ENCODE assay signal across 18 cellular contexts in genomic region chr11:65401803-65402248, GRCh38. TPM values are rescaled to one million over a fixed set of nuclear protein-coding genes. Genes with fewer than 3 reads are reported as not detected.
"Had no signal": no experiment of that assay in that cellular context is flagged by ENCODE, and none has a peak within 500 bp of the region (broad histone marks: within the 10 kb centered on the region; RNA-seq: fewer than 3 reads in every experiment).

No MANE protein-coding gene starts in this region.

- H3K4me3 ChIP-seq: adrenal gland, esophagus muscularis mucosa, lung, ovary, thoracic aorta, vagina had no signal

- H3K27ac ChIP-seq: adrenal gland, esophagus muscularis mucosa, ovary, thoracic aorta, vagina had no signal

- ATAC-seq: left cardiac atrium; stimulated activated naive CD8-positive, alpha-beta T cell treated with anti-CD3 and anti-CD28 coated beads, Interleukin-15, amount 100 ng/mL, for 72 hours; T-cell had no signal

- H3K27ac Mint-ChIP-seq: activated CD4-positive, alpha-beta memory T cell treated with anti-CD3 and anti-CD28 coated beads for 36 hours; activated naive CD4-positive, alpha-beta T cell treated with anti-CD3 and anti-CD28 coated beads for 36 hours; activated T-helper 1 cell treated with anti-CD3 and anti-CD28 coated beads, Interleukin-12 subunit alpha, Interleukin-12 subunit beta, Interleukin-2, Interleukin-4 antibody, amounts not matched to agents 30 ng/mL and 10 ng/mL and 1 ng/mL, durations not matched to agents 14 hours and 24 hours and 36 hours; stimulated activated naive CD8-positive, alpha-beta T cell treated with anti-CD3 and anti-CD28 coated beads, Interleukin-15, amount 100 ng/mL, for 72 hours had no signal

- H3K9me3 Mint-ChIP-seq: activated CD4-positive, alpha-beta memory T cell treated with anti-CD3 and anti-CD28 coated beads for 36 hours; activated naive CD4-positive, alpha-beta T cell treated with anti-CD3 and anti-CD28 coated beads for 36 hours; activated T-helper 1 cell treated with anti-CD3 and anti-CD28 coated beads, Interleukin-12 subunit alpha, Interleukin-12 subunit beta, Interleukin-2, Interleukin-4 antibody, amounts not matched to agents 30 ng/mL and 10 ng/mL and 1 ng/mL, durations not matched to agents 14 hours and 24 hours and 36 hours; nephron; stimulated activated naive CD8-positive, alpha-beta T cell treated with anti-CD3 and anti-CD28 coated beads, Interleukin-15, amount 100 ng/mL, for 72 hours; T-cell had no signal

- H3K4me3 Mint-ChIP-seq: activated CD4-positive, alpha-beta memory T cell treated with anti-CD3 and anti-CD28 coated beads for 36 hours; activated naive CD4-positive, alpha-beta T cell treated with anti-CD3 and anti-CD28 coated beads for 36 hours; activated T-helper 1 cell treated with anti-CD3 and anti-CD28 coated beads, Interleukin-12 subunit alpha, Interleukin-12 subunit beta, Interleukin-2, Interleukin-4 antibody, amounts not matched to agents 30 ng/mL and 10 ng/mL and 1 ng/mL, durations not matched to agents 14 hours and 24 hours and 36 hours; nephron; stimulated activated naive CD8-positive, alpha-beta T cell treated with anti-CD3 and anti-CD28 coated beads, Interleukin-15, amount 100 ng/mL, for 72 hours; T-cell had no signal

- H3K27me3 Mint-ChIP-seq: activated CD4-positive, alpha-beta memory T cell treated with anti-CD3 and anti-CD28 coated beads for 36 hours; stimulated activated naive CD8-positive, alpha-beta T cell treated with anti-CD3 and anti-CD28 coated beads, Interleukin-15, amount 100 ng/mL, for 72 hours; T-cell had no signal

- H3K36me3 ChIP-seq: ovary had no signal

- H3K27me3 ChIP-seq: adrenal gland, esophagus muscularis mucosa, ovary, vagina had no signal

- DNase-seq: activated CD4-positive, alpha-beta memory T cell treated with anti-CD3 and anti-CD28 coated beads for 36 hours; activated CD8-positive, alpha-beta memory T cell treated with anti-CD3 and anti-CD28 coated beads, Interleukin-2, amount 50 U/mL, for 4 hours; activated naive CD4-positive, alpha-beta T cell treated with anti-CD3 and anti-CD28 coated beads for 36 hours; adrenal gland; dermis blood vessel endothelial cell; left cardiac atrium; ovary; stimulated activated CD4-positive, alpha-beta T cell treated with anti-CD3 and anti-CD28 coated beads, Interleukin-2, amount 100 ng/mL, for 48 hours; stimulated activated naive CD8-positive, alpha-beta T cell treated with anti-CD3 and anti-CD28 coated beads, Interleukin-15, amount 100 ng/mL, for 72 hours; T-cell; T1000 had no signal

- H3K9me3 ChIP-seq: adrenal gland, esophagus muscularis mucosa, ovary, thoracic aorta, vagina had no signal

- H3K4me1 ChIP-seq: vagina had no signal

RNA-seq across cellular contexts. Expression of gene TIGD3, which starts 47.3 kb away (rescaled TPM):
- total RNA-seq: fibroblast of villous mesenchyme, thoracic aorta, vagina had no signal
